In genomic region chr18:48959921-48960920, GRCh38 we compare ENCODE assay signal across 1 cellular context.
A peak's percentile ranks its signal among the peaks of the same experiment; 100 is the strongest.
TF ChIP-seq lines count a peak whose summit lies in the region.

No MANE protein-coding gene starts in this region.

TF ChIP-seq in WTC11, 78 proteins besides CTCF, POLR2A, EP300 and RAD21 (continued from another document):
- TF ChIP-seq ZNF532 (CRISPR knock-in tag; IDR thresholded peaks at IDR 0.05; ENCODE audit: borderline replicate concordance) (no peak), CBFB (CRISPR knock-in tag; IDR thresholded peaks at IDR 0.05; ENCODE audit: low read depth) (no peak), GRHL2 (CRISPR knock-in tag; IDR thresholded peaks at IDR 0.05; ENCODE audit: insufficient replicate concordance, severe bottlenecking) (no peak), RELA (CRISPR knock-in tag; IDR thresholded peaks at IDR 0.05; ENCODE audit: borderline replicate concordance) (no peak), SOX15 (CRISPR knock-in tag; IDR thresholded peaks at IDR 0.05) (no peak), ZBTB21 (CRISPR knock-in tag; IDR thresholded peaks at IDR 0.05; ENCODE audit: borderline replicate concordance) (no peak), ATF6 (CRISPR knock-in tag; IDR thresholded peaks at IDR 0.05) (no peak), ZNF281 (CRISPR knock-in tag; IDR thresholded peaks at IDR 0.05) (no peak), SP1 (CRISPR knock-in tag; conservative IDR thresholded peaks at IDR 0.05) (peak; percentile 61), NR3C1 (CRISPR knock-in tag; conservative IDR thresholded peaks at IDR 0.05; ENCODE audit: low read depth) (no peak), NFYB (CRISPR knock-in tag; conservative IDR thresholded peaks at IDR 0.05; ENCODE audit: low read depth) (no peak)
TF ChIP-seq in WTC11: peak in this region for 15.
